2 cellular contexts compared by ENCODE assay signal in the genomic region with DNA sequence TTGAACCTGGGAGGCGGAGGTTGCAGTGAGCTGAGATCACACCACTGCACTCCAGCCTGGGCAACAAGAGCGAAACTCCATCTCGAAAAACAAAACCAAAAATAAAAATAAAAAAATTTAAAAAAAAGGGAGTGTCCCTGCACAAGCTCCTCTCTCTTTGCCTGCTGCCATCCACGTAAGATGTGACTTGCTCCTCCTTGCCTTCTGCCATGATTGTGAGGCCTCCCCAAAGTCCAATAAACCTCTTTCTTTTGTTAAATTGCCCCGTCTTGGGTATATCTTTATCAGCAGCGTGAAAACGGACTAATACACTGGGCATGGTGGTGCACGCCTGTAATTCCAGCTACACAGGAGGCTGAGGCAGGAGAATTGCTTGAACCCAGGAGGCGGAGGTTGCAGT. TPM values are rescaled to one million over a fixed set of nuclear protein-coding genes. Genes with fewer than 3 reads are reported as not detected.
"Had no signal": no experiment of that assay in that cellular context is flagged by ENCODE, and none has a peak within 500 bp of the region (broad histone marks: within the 10 kb centered on the region; RNA-seq: fewer than 3 reads in every experiment).

No MANE protein-coding gene starts in this region.

RNA-seq across cellular contexts. Expression of a gene that starts 4.5 kb away (rescaled TPM):
- total RNA-seq: H4, HFFc6 had no signal
